ENCODE assay signal across 21 cellular contexts in the genomic region with DNA sequence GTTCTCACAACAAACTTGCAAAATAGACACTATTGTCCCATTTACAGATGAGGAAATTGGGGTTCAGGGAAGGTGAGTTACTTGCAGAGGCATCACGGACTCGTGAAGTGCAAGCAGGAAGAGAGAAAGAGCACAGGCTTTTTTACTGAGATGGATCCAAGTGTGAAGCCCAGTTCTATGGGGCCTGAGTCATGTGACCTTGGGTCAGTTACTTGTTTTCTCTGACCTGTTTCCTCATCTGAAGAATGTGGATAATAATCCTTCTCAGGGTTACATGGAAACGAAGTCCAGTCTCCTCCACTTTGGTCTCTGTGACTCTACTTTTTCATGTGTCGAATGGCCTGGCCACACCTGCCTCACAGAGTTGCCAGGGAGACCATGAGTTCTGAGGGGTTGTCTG.
DNase-seq lines count a peak whose midpoint lies in the region; ATAC-seq and TF ChIP-seq lines count a peak whose summit lies in the region.
"Had no signal": no experiment of that assay in that cellular context is flagged by ENCODE, and none has a peak within 500 bp of the region (broad histone marks: within the 10 kb centered on the region; RNA-seq: fewer than 3 reads in every experiment).

No MANE protein-coding gene starts in this region.

- intact Hi-C loops in PC-3 (cut with micrococcal nuclease), result no loop called here

- no peaks in the 10 kb centered on the region for H3K36me3 ChIP-seq in PC-3 (ENCODE audit: low read depth, low read length)
- H3K36me3 ChIP-seq: BE2C had no signal

- no peaks in the 10 kb centered on the region for H4K20me1 ChIP-seq in PC-3 (ENCODE audit: low read length)

- peaks cover 37% of the 10 kb centered on the region for H3K4me1 ChIP-seq in PC-3 (ENCODE audit: insufficient read depth, low read length)
- H3K4me1 ChIP-seq: BE2C, Caco-2 had no signal

- peak overlapping the region; percentile 16; the same call in 1 of the 2 replicates for H3K9ac ChIP-seq in PC-3 (ENCODE audit: low read length)

- BruUV-seq in PC-3 (replicated peaks; lab: Mats Ljungman, UMichigan), result no TSS peak

- DNase-seq in NCI-H1092 treated with DMSO at 0.1 percent for 48 hours (lab: John Stamatoyannopoulos, UW), result peak; percentile 23
- DNase-seq in NCI-H1092 (lab: John Stamatoyannopoulos, UW), result no peak
- no peak for DNase-seq in PC-3
- no peak for DNase-seq in epithelial cell of prostate (ENCODE audit: low read depth, low spot score)
- DNase-seq in mesenteric fat pad (ENCODE audit: low spot score), result peak; percentile 35
- no peak for DNase-seq in activated CD4-positive, alpha-beta T cell treated with anti-CD3 and anti-CD28 coated beads for 48 hours
- DNase-seq: 8988T; BE2C; C1 segment of cervical spinal cord; Caco-2; CD4-positive, CD25-positive, alpha-beta regulatory T cell; CD8-positive, alpha-beta memory T cell; DMS153; DND-41; EL; HCEC 1CT had no signal

- no peaks in the 10 kb centered on the region for H3K27me3 ChIP-seq in PC-3 (ENCODE audit: low read length)

- no peaks in the 10 kb centered on the region for H3K9me3 ChIP-seq in PC-3 (ENCODE audit: low read length)
- H3K9me3 ChIP-seq: BE2C, Caco-2 had no signal

- H3K79me2 ChIP-seq in PC-3 (ENCODE audit: low read length), result no peaks in the 10 kb centered on the region

- H2AFZ ChIP-seq in PC-3 (ENCODE audit: low read length), result no peak overlapping the region
- H2AFZ ChIP-seq: GM23338 had no signal

- POLR2A ChIA-PET in PC-3 (lab: Charles Lee; ENCODE audit: unreplicated experiment), result no interaction called here

- H3K9me2 ChIP-seq in PC-3 (replicated peaks; ENCODE audit: low read length), result no peaks in the 10 kb centered on the region

- CTCF ChIA-PET in PC-3 (lab: Charles Lee), result no interaction called here

- H3K4me2 ChIP-seq in PC-3 (ENCODE audit: low read length), result no peak overlapping the region
- H3K4me2 ChIP-seq: GM23338 had no signal

- no peak for TF ChIP-seq CTCF in PC-3 (conservative IDR thresholded peaks at IDR 0.05; ENCODE audit: low read depth, low read length)

- no peaks in the 10 kb centered on the region for H3F3A ChIP-seq in PC-3 (ENCODE audit: low read length, unreplicated experiment)

- H3K27ac ChIP-seq in PC-3 (ENCODE audit: low read length), result peak overlapping the region; percentile 74
- H3K27ac ChIP-seq in epithelial cell of prostate, result peak overlapping the region; percentile 36
- H3K27ac ChIP-seq: HL-60 had no signal

- no peak overlapping the region for H3K4me3 ChIP-seq in PC-3 (ENCODE audit: low read length)
- H3K4me3 ChIP-seq: GM12878, GM23338 had no signal

- no peak for ATAC-seq in PC-3
- ATAC-seq in HG03457 (IDR thresholded peaks at IDR 0.05; ENCODE audit: unreplicated experiment), result no peak
- ATAC-seq in GM21360 (IDR thresholded peaks at IDR 0.05; ENCODE audit: unreplicated experiment), result no peak
- ATAC-seq: GM12878, GM23338 had no signal

Comparison
In these comparisons a context has a peak if more than half of its experiments do, and no peak if none do; other contexts are left out.
1. DNase-seq: peak in NCI-H1092 treated with DMSO at 0.1 percent for 48 hours (single experiment) and mesenteric fat pad (single experiment); none in NCI-H1092 (single experiment), PC-3 (single experiment), epithelial cell of prostate (single experiment) and activated CD4-positive, alpha-beta T cell treated with anti-CD3 and anti-CD28 coated beads for 48 hours (single experiment).